8 cellular contexts compared by ENCODE assay signal in the genomic region with DNA sequence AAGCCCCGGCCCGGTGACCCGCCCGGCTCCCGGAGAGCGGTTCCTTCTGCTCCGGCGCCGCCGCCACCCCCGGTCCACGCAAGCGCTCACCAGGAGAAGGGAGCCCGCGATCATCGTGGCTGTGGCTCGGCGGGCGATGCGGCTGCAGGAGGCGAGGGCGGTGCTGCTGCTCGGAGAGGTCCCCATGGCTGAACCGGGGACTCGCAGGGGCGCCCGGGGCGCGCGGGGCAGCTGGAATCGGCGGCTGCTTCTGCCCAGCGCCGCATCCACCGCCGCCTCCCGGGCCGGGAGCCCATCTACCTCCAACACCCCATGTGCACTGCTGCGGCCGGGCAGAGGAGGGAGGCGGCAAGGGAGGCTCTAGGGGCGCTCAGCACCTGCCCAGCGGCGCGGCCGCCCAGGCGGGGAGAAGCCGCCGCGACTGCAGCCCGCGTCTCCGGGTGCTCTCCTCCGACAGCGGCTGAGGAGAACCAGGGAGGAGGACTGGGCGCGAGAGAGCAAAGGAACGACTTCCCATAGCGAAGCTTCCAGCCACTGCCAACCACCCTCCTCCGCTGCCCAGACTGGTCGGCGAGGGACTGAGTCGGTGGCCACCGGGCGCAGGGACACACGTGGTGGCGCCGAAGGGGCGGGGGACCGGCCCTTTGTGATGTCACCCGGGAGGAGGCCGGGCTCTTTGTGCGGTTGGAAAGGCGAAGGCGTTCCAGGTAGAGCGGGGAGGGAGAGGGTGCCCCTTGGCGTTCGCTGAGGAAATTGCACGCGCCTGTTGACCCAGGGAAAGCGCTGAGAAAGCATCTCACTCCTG. TPM values are rescaled to one million over a fixed set of nuclear protein-coding genes. Genes with fewer than 3 reads are reported as not detected.
DNase-seq lines count a peak whose midpoint lies in the region; ATAC-seq and TF ChIP-seq lines count a peak whose summit lies in the region.

TSS of gene TNFRSF21 (minus strand) at position 580 of the 805 bp plus-strand sequence. CDS start at position 186, 394 bp downstream.

- no peaks in the 10 kb centered on the region for H3K9me3 ChIP-seq in Peyer's patch

- no peak within 1 kb of the TSS for H3K27ac Mint-ChIP-seq in naive thymus-derived CD8-positive, alpha-beta T cell

- H3K27me3 ChIP-seq in Peyer's patch = no peaks in the 10 kb centered on the region

- H3K27me3 Mint-ChIP-seq in naive thymus-derived CD8-positive, alpha-beta T cell = peaks cover 25 to 65% (median 41%) of the 10 kb centered on the region in 5 donors

- no peaks in the 10 kb centered on the region for H3K36me3 Mint-ChIP-seq in naive thymus-derived CD8-positive, alpha-beta T cell

- peak; percentile 78 to 90 for TF ChIP-seq POLR2A in Peyer's patch (IDR thresholded peaks at IDR 0.05)

- H3K36me3 ChIP-seq in Peyer's patch = no peaks in the 10 kb centered on the region

- peak; percentile 100 for ATAC-seq in GM21717 (IDR thresholded peaks at IDR 0.05; ENCODE audit: unreplicated experiment)
- peak; percentile 89 to 90 for ATAC-seq in naive thymus-derived CD8-positive, alpha-beta T cell

- H3K4me1 ChIP-seq in Peyer's patch = peaks cover 0 to 11% (median 0%) of the 10 kb centered on the region in 4 donors

- DNase-seq in DMS79 treated with DMSO at 0.1 percent for 48 hours (lab: John Stamatoyannopoulos, UW) (peak; percentile 86), KG1 (lab: John Stamatoyannopoulos, UW) (peak; percentile 47), Peyer's patch (peak; percentile 71 to 95 (median 95)), fibroblast of mammary gland (ENCODE audit: low read depth) (peak; percentile 84)
- DNase-seq in activated T-helper 1 cell treated with anti-CD3 and anti-CD28 coated beads, Interleukin-2, amount 50 U/mL, for 16 hours (ENCODE audit: low read depth in 1 of 2, low spot score in 1 of 2) = peak; percentile 30 to 49
- peak; percentile 63 to 87 (median 72) for DNase-seq in naive thymus-derived CD8-positive, alpha-beta T cell
- peak; percentile 73 for DNase-seq in stimulated activated naive CD4-positive, alpha-beta T cell treated with Interleukin-2 at 50 U/mL for 16 hours (lab: John Stamatoyannopoulos, UW)

- H3K27ac ChIP-seq in Peyer's patch = peak within 1 kb of the TSS; percentile 65 to 86 (median 77)

- peak within 1 kb of the TSS; percentile 74 to 87 (median 80) for H3K4me3 Mint-ChIP-seq in naive thymus-derived CD8-positive, alpha-beta T cell

- H3K4me3 ChIP-seq in Peyer's patch = peak within 1 kb of the TSS; percentile 46 to 94 (median 64)
- H3K4me3 ChIP-seq in fibroblast of mammary gland (ENCODE audit: control insufficient read depth, low read depth, low read length) = peak within 1 kb of the TSS; percentile 63

- TF ChIP-seq CTCF in Peyer's patch (IDR thresholded peaks at IDR 0.05) = peak; percentile 70 to 98 (median 91)
- peak; percentile 96 for TF ChIP-seq CTCF in fibroblast of mammary gland (conservative IDR thresholded peaks at IDR 0.05; ENCODE audit: control insufficient read depth, insufficient read depth, low read depth, low read length)

- POLR2A ChIA-PET in naive thymus-derived CD8-positive, alpha-beta T cell (lab: Charles Lee) = no interaction called here

- peaks cover 0 to 2% (median 0%) of the 10 kb centered on the region in 9 donors for H3K9me3 Mint-ChIP-seq in naive thymus-derived CD8-positive, alpha-beta T cell

- peaks cover 6 to 16% (median 12%) of the 10 kb centered on the region in 4 donors for H3K4me1 Mint-ChIP-seq in naive thymus-derived CD8-positive, alpha-beta T cell

RNA-seq across cellular contexts. Expression of gene TNFRSF21, which starts in this region (rescaled TPM):
- 10 to 100 TPM in 3 of 4 donors, 1 to 10 TPM in 1; 9.1 to 53.4 (median 46.1) TPM for total RNA-seq in Peyer's patch
- total RNA-seq in naive thymus-derived CD8-positive, alpha-beta T cell = under 1 TPM; 0.36 to 0.38 TPM
- polyA plus RNA-seq in naive thymus-derived CD8-positive, alpha-beta T cell = not detected

Comparison
In these comparisons a context has a peak if more than half of its experiments do, and no peak if none do; other contexts are left out.
1. Peak in every context shown above with its lines: DNase-seq, ATAC-seq, H3K4me3 ChIP-seq and H3K27ac ChIP-seq.
2. RNA of gene TNFRSF21 (total RNA-seq): 9.1 to 53.4 TPM in Peyer's patch; 0.36 to 0.38 TPM in naive thymus-derived CD8-positive, alpha-beta T cell; every median in the first group is over 4 times any median in the second.
3. Peak in DNase-seq and ATAC-seq in naive thymus-derived CD8-positive, alpha-beta T cell; RNA of the gene not detected or under 1 TPM.
4. DNase-seq: peak in every context shown above with its lines; median percentile 95 in Peyer's patch; 86 in DMS79 treated with DMSO at 0.1 percent for 48 hours; 84 in fibroblast of mammary gland; 73 in stimulated activated naive CD4-positive, alpha-beta T cell treated with Interleukin-2 at 50 U/mL for 16 hours; 72 in naive thymus-derived CD8-positive, alpha-beta T cell; 47 in KG1; 40 in activated T-helper 1 cell treated with anti-CD3 and anti-CD28 coated beads, Interleukin-2, amount 50 U/mL, for 16 hours.